15 cellular contexts compared by ENCODE assay signal in genomic region chr7:127346575-127347256, GRCh38. TPM values are rescaled to one million over a fixed set of nuclear protein-coding genes. Genes with fewer than 3 reads are reported as not detected.
DNase-seq lines count a peak whose midpoint lies in the region; ATAC-seq and FAIRE-seq lines count a peak whose summit lies in the region.
"Had no signal": no experiment of that assay in that cellular context is flagged by ENCODE, and none has a peak within 500 bp of the region (broad histone marks: within the 10 kb centered on the region; RNA-seq: fewer than 3 reads in every experiment).

No MANE protein-coding gene starts in this region.

- intact Hi-C loops in naive thymus-derived CD4-positive, alpha-beta T cell (cut with micrococcal nuclease) = loop anchor here (1.0 to 5.0 kb wide), 6 partner anchors 46 to 241 kb away; partner anchors contain the start of genes ARF5 (in 2 of the 2), GCC1 (in 2 of the 2), ZNF800 (in 2 of the 2) and GRM8 (in 1 of the 2)

- H3K4me3 Mint-ChIP-seq in CD4-positive, CD25-positive, alpha-beta regulatory T cell = peak overlapping the region in 3 of 4 donors; percentile 41 to 82 (median 73)
- peak overlapping the region; percentile 60 for H3K4me3 Mint-ChIP-seq in activated naive CD8-positive, alpha-beta T cell treated with anti-CD3 and anti-CD28 coated beads, Interleukin-2, amount 10 ng/mL, durations not matched to agents 7 days and 5 days
- peak overlapping the region; percentile 15 to 80 (median 60) for H3K4me3 Mint-ChIP-seq in naive thymus-derived CD4-positive, alpha-beta T cell

- H3K9me3 ChIP-seq in CD4-positive, CD25-positive, alpha-beta regulatory T cell (ENCODE audit: control insufficient read depth in 2 of 2, low read length in 2 of 2) = peaks cover 0 to 10% of the 10 kb centered on the region in 2 experiments
- H3K9me3 ChIP-seq in naive thymus-derived CD4-positive, alpha-beta T cell (ENCODE audit: control insufficient read depth in 2 of 3, low read length in 3 of 3) = no peaks in the 10 kb centered on the region
- H3K9me3 ChIP-seq: SJSA1, upper lobe of right lung had no signal

- no peak overlapping the region for H3K27ac ChIP-seq in CD4-positive, CD25-positive, alpha-beta regulatory T cell (ENCODE audit: insufficient read depth, low read length, poor library complexity, severe bottlenecking)
- no peak overlapping the region for H3K27ac ChIP-seq in naive thymus-derived CD4-positive, alpha-beta T cell (ENCODE audit: low read depth, low read length)
- H3K27ac ChIP-seq: GM23248, SJSA1, upper lobe of right lung had no signal

- H3K4me1 Mint-ChIP-seq in CD4-positive, CD25-positive, alpha-beta regulatory T cell = peaks cover 11 to 23% (median 18%) of the 10 kb centered on the region in 4 donors
- peaks cover 5% of the 10 kb centered on the region for H3K4me1 Mint-ChIP-seq in activated naive CD8-positive, alpha-beta T cell treated with anti-CD3 and anti-CD28 coated beads, Interleukin-2, amount 10 ng/mL, durations not matched to agents 7 days and 5 days
- peaks cover 6 to 33% (median 22%) of the 10 kb centered on the region in 7 donors for H3K4me1 Mint-ChIP-seq in naive thymus-derived CD4-positive, alpha-beta T cell

- no peak for ATAC-seq in CD4-positive, CD25-positive, alpha-beta regulatory T cell (ENCODE audit: low read depth in 2 of 2)
- ATAC-seq in activated naive CD8-positive, alpha-beta T cell treated with anti-CD3 and anti-CD28 coated beads, Interleukin-2, amount 10 ng/mL, durations not matched to agents 7 days and 5 days (ENCODE audit: low read depth) = no peak
- no peak for ATAC-seq in naive thymus-derived CD4-positive, alpha-beta T cell

- peaks cover 9% of the 10 kb centered on the region for H3K36me3 Mint-ChIP-seq in CD4-positive, CD25-positive, alpha-beta regulatory T cell
- H3K36me3 Mint-ChIP-seq in activated naive CD8-positive, alpha-beta T cell treated with anti-CD3 and anti-CD28 coated beads, Interleukin-2, amount 10 ng/mL, durations not matched to agents 7 days and 5 days = peaks cover 8% of the 10 kb centered on the region
- peaks cover 0 to 7% (median 4%) of the 10 kb centered on the region in 5 donors for H3K36me3 Mint-ChIP-seq in naive thymus-derived CD4-positive, alpha-beta T cell

- no peaks in the 10 kb centered on the region for H3K36me3 ChIP-seq in CD4-positive, CD25-positive, alpha-beta regulatory T cell (ENCODE audit: control insufficient read depth, insufficient read depth, low read length)
- no peaks in the 10 kb centered on the region for H3K36me3 ChIP-seq in naive thymus-derived CD4-positive, alpha-beta T cell (ENCODE audit: control insufficient read depth in 2 of 3, insufficient read depth in 3 of 3, low read length in 3 of 3)
- H3K36me3 ChIP-seq: SJSA1, upper lobe of right lung had no signal

- H3K9me3 Mint-ChIP-seq in CD4-positive, CD25-positive, alpha-beta regulatory T cell = peaks cover 0 to 4% (median 1%) of the 10 kb centered on the region in 7 donors
- peaks cover 3% of the 10 kb centered on the region for H3K9me3 Mint-ChIP-seq in activated naive CD8-positive, alpha-beta T cell treated with anti-CD3 and anti-CD28 coated beads, Interleukin-2, amount 10 ng/mL, durations not matched to agents 7 days and 5 days
- peaks cover 0 to 5% (median 0%) of the 10 kb centered on the region in 11 donors for H3K9me3 Mint-ChIP-seq in naive thymus-derived CD4-positive, alpha-beta T cell

- no peak for FAIRE-seq in GM19239 (lab: Jason Lieb, UNC)
- FAIRE-seq: GM12878, TTC549 had no signal

- POLR2A ChIA-PET in activated naive CD8-positive, alpha-beta T cell treated with anti-CD3 and anti-CD28 coated beads, Interleukin-2, amount 10 ng/mL, durations not matched to agents 7 days and 5 days (lab: Charles Lee) = interaction anchor here (1.3 to 1.7 kb wide), 2 partner anchors 68 to 101 kb away, joined by 3 to 7 read pairs; no protein-coding TSS in a partner anchor
- POLR2A ChIA-PET in naive thymus-derived CD4-positive, alpha-beta T cell (lab: Charles Lee) = interaction anchor here (1.5 to 2.1 kb wide), 2 partner anchors 45 to 101 kb away, joined by 8 to 11 read pairs; partner anchors contain the start of gene ZNF800

- DNase-seq in DMS53 (lab: John Stamatoyannopoulos, UW) = peak; percentile 11
- no peak for DNase-seq in DMS53 treated with DMSO at 0.1 percent for 48 hours (lab: John Stamatoyannopoulos, UW; ENCODE audit: unreplicated experiment)
- no peak for DNase-seq in CD4-positive, CD25-positive, alpha-beta regulatory T cell
- DNase-seq in activated naive CD8-positive, alpha-beta T cell treated with anti-CD3 and anti-CD28 coated beads, Interleukin-2, amount 10 ng/mL, durations not matched to agents 7 days and 5 days = no peak
- DNase-seq in naive thymus-derived CD4-positive, alpha-beta T cell = no peak
- no peak for DNase-seq in GM19239 (ENCODE audit: insufficient read length, low spot score)
- DNase-seq in NCI-H526 treated with DMSO at 0.1 percent for 48 hours (lab: John Stamatoyannopoulos, UW) = no peak
- no peak for DNase-seq in stimulated activated CD4-positive, alpha-beta T cell treated with anti-CD3 and anti-CD28 coated beads, Interleukin-15, amount 100 ng/mL, for 24 hours
- DNase-seq: effector memory CD4-positive, alpha-beta T cell; GM23248; NCI-H69 had no signal

- peaks cover 13% of the 10 kb centered on the region for H3K27me3 Mint-ChIP-seq in CD4-positive, CD25-positive, alpha-beta regulatory T cell
- H3K27me3 Mint-ChIP-seq in activated naive CD8-positive, alpha-beta T cell treated with anti-CD3 and anti-CD28 coated beads, Interleukin-2, amount 10 ng/mL, durations not matched to agents 7 days and 5 days = peaks cover 8% of the 10 kb centered on the region
- H3K27me3 Mint-ChIP-seq in naive thymus-derived CD4-positive, alpha-beta T cell = peaks cover 0 to 28% (median 0%) of the 10 kb centered on the region in 5 donors

- H3K27ac Mint-ChIP-seq in CD4-positive, CD25-positive, alpha-beta regulatory T cell = peak overlapping the region in 1 of 3 donors; percentile 81
- H3K27ac Mint-ChIP-seq in activated naive CD8-positive, alpha-beta T cell treated with anti-CD3 and anti-CD28 coated beads, Interleukin-2, amount 10 ng/mL, durations not matched to agents 7 days and 5 days = no peak overlapping the region
- H3K27ac Mint-ChIP-seq in naive thymus-derived CD4-positive, alpha-beta T cell = peak overlapping the region in 3 of 9 donors; percentile 16 to 63 (median 39)

- CTCF ChIA-PET in naive thymus-derived CD4-positive, alpha-beta T cell (lab: Charles Lee) = interaction anchor here (0.6 to 3.8 kb wide), 5 partner anchors 19 to 941 kb away, joined by 3 to 45 read pairs (median 5); no protein-coding TSS in a partner anchor

- H3K4me1 ChIP-seq in CD4-positive, CD25-positive, alpha-beta regulatory T cell (ENCODE audit: control insufficient read depth, insufficient read depth, low read length, poor library complexity, severe bottlenecking) = peaks cover 8% of the 10 kb centered on the region
- H3K4me1 ChIP-seq in naive thymus-derived CD4-positive, alpha-beta T cell (ENCODE audit: control insufficient read depth in 2 of 2, insufficient read depth in 2 of 2, low read length in 2 of 2) = peaks cover 3% of the 10 kb centered on the region in 2 donors
- H3K4me1 ChIP-seq: upper lobe of right lung had no signal

- no peak overlapping the region for H3K4me3 ChIP-seq in CD4-positive, CD25-positive, alpha-beta regulatory T cell (ENCODE audit: low read depth, low read length)
- H3K4me3 ChIP-seq in naive thymus-derived CD4-positive, alpha-beta T cell (ENCODE audit: low read length) = no peak overlapping the region

- H3K27me3 ChIP-seq in CD4-positive, CD25-positive, alpha-beta regulatory T cell (ENCODE audit: control insufficient read depth, insufficient read depth, low read length) = peaks cover 6% of the 10 kb centered on the region
- no peaks in the 10 kb centered on the region for H3K27me3 ChIP-seq in naive thymus-derived CD4-positive, alpha-beta T cell (ENCODE audit: control insufficient read depth in 2 of 2, insufficient read depth in 2 of 2, low read length in 2 of 2)
- H3K27me3 ChIP-seq: upper lobe of right lung had no signal

RNA-seq across cellular contexts. Expression of gene ZNF800, which starts 45.8 kb away (rescaled TPM):
- total RNA-seq in CD4-positive, CD25-positive, alpha-beta regulatory T cell = 81.0 TPM
- polyA plus RNA-seq in CD4-positive, CD25-positive, alpha-beta regulatory T cell = 10 to 100 TPM; 44.8 to 59.5 (median 51.0) TPM
- total RNA-seq in activated naive CD8-positive, alpha-beta T cell treated with anti-CD3 and anti-CD28 coated beads, Interleukin-2, amount 10 ng/mL, durations not matched to agents 7 days and 5 days = 10 to 100 TPM; 49.4 to 55.9 TPM
- 10 to 100 TPM; 43.3 to 71.9 (median 61.4) TPM for total RNA-seq in naive thymus-derived CD4-positive, alpha-beta T cell
- polyA plus RNA-seq in naive thymus-derived CD4-positive, alpha-beta T cell = 10 to 100 TPM; 47.4 to 63.4 TPM
